20 cellular contexts compared by ENCODE assay signal in the genomic region with DNA sequence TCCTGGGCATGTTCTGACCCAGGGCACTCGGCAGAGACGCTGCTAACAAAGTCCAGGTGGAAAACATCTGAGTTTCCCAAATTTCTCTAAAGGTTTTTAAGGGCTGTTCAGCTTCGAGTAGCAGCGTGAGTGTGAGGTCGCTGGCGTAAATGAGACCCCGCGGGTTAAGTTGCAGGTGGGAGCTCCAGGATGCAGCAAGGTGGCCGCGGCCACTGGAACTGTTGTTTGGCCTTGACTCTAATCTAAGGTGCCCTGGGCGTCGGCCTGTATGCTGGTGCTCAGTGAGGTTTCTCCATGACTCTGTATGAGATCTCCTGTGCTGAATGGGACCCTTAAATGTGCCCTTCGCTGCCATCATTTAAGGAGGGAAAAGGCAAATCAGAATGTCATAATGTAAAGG.
"Had no signal": no experiment of that assay in that cellular context is flagged by ENCODE, and none has a peak within 500 bp of the region (broad histone marks: within the 10 kb centered on the region; RNA-seq: fewer than 3 reads in every experiment).

No MANE protein-coding gene starts in this region.

- H3K4me3 ChIP-seq: colonic mucosa, lung, neural progenitor cell, psoas muscle, right lobe of liver, stomach, thoracic aorta, upper lobe of right lung had no signal

- DNase-seq: activated CD4-positive, alpha-beta T cell treated with anti-CD3 and anti-CD28 coated beads, Interleukin-2, amount 10 ng/mL, durations not matched to agents 24 days and 14 days; activated CD8-positive, alpha-beta T cell treated with anti-CD3 and anti-CD28 coated beads, Interleukin-2, amount 10 ng/mL, durations not matched to agents 7 days and 5 days; activated effector memory CD4-positive, alpha-beta T cell treated with anti-CD3 and anti-CD28 coated beads, Interleukin-2, amount 50 U/mL, for 16 hours; central memory CD4-positive, alpha-beta T cell; colonic mucosa; effector CD4-positive, alpha-beta T cell; midbrain; psoas muscle; right lobe of liver; stomach; T-helper 17 cell; upper lobe of right lung had no signal

- H3K27me3 Mint-ChIP-seq: activated CD4-positive, alpha-beta T cell treated with anti-CD3 and anti-CD28 coated beads, Interleukin-2, amount 10 ng/mL, durations not matched to agents 24 days and 14 days; activated naive CD8-positive, alpha-beta T cell; brain; T-helper 17 cell had no signal

- FAIRE-seq: frontal cortex had no signal

- H3K4me3 Mint-ChIP-seq: activated CD4-positive, alpha-beta T cell treated with anti-CD3 and anti-CD28 coated beads, Interleukin-2, amount 10 ng/mL, durations not matched to agents 24 days and 14 days; activated CD8-positive, alpha-beta T cell treated with anti-CD3 and anti-CD28 coated beads, Interleukin-2, amount 10 ng/mL, durations not matched to agents 7 days and 5 days; activated naive CD8-positive, alpha-beta T cell; brain; neural progenitor cell; T-helper 17 cell; WTC11 had no signal

- H3K27ac Mint-ChIP-seq: activated CD4-positive, alpha-beta T cell treated with anti-CD3 and anti-CD28 coated beads, Interleukin-2, amount 10 ng/mL, durations not matched to agents 24 days and 14 days; activated CD8-positive, alpha-beta T cell treated with anti-CD3 and anti-CD28 coated beads, Interleukin-2, amount 10 ng/mL, durations not matched to agents 7 days and 5 days; brain; neural progenitor cell; T-helper 17 cell; WTC11 had no signal

- H3K9me3 Mint-ChIP-seq: activated CD4-positive, alpha-beta T cell treated with anti-CD3 and anti-CD28 coated beads, Interleukin-2, amount 10 ng/mL, durations not matched to agents 24 days and 14 days; neural progenitor cell; WTC11 had no signal

- H3K27ac ChIP-seq: colonic mucosa, epithelial cell of prostate, neural progenitor cell, psoas muscle, right lobe of liver, stomach, thoracic aorta, upper lobe of right lung had no signal

- H3K27me3 ChIP-seq: colonic mucosa, neural progenitor cell, right lobe of liver, stomach, upper lobe of right lung had no signal

- H3K9me3 ChIP-seq: colonic mucosa, psoas muscle, right lobe of liver, stomach, thoracic aorta, upper lobe of right lung had no signal

- H3K36me3 ChIP-seq: colonic mucosa, neural progenitor cell had no signal

- ATAC-seq: activated CD8-positive, alpha-beta T cell treated with anti-CD3 and anti-CD28 coated beads, Interleukin-2, amount 10 ng/mL, durations not matched to agents 7 days and 5 days; psoas muscle; right lobe of liver; T-helper 17 cell; upper lobe of right lung; WTC11 had no signal

- H3K4me1 ChIP-seq: colonic mucosa had no signal
